In the genomic region with DNA sequence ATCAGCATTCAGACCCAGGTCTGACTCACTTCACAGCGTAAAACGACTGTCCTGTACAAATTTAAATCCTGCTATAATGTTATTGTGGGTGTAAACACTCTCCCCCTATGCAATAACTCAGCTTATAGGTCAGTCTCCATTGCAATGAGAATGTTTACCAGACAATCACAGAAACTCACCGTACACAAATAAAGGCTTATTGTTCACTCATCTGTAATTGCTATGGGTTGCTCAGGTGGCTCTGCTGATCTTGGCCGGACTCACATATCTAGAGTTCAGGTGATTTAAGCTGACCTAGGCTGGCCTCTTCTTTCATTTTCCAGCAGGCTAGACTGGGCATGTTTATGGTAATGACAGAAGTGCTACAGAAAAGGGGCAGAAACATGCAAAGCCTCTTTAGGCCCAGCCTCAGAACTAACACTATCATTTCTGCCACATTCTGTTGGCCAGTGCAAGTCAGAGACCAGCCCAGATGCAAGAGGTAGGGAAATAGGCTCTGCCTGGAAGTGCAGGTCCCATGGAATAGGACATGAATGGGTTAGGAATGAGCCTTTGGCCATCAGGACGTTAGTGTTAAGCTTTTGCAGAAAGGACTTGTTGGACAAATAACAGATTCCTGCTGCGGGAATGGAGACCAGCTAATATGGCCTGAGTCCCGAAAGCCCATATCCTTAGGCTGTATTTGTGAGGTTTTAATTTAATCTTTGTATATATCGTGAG, we compare ENCODE assay signal across 2 cellular contexts.
A peak's percentile ranks its signal among the peaks of the same experiment; 100 is the strongest.
TF ChIP-seq lines count a peak whose summit lies in the region.

No MANE protein-coding gene starts in this region.

TF ChIP-seq in HepG2, 621 proteins besides CTCF, POLR2A, EP300 and RAD21 (continues in another document):
- TF ChIP-seq ZBTB42 (CRISPR knock-in tag; IDR thresholded peaks at IDR 0.05) (no peak), ZNF180 (CRISPR knock-in tag; IDR thresholded peaks at IDR 0.05; ENCODE audit: borderline replicate concordance, low read depth) (no peak), ARID2 (CRISPR knock-in tag; IDR thresholded peaks at IDR 0.05; ENCODE audit: borderline replicate concordance) (no peak), ZBTB21 (CRISPR knock-in tag; IDR thresholded peaks at IDR 0.05) (no peak), PPARG (CRISPR knock-in tag; conservative IDR thresholded peaks at IDR 0.05) (no peak), FOXK1 (CRISPR knock-in tag; IDR thresholded peaks at IDR 0.05; ENCODE audit: borderline replicate concordance, low read depth) (0 out of 2 replicates have a peak, but pooled peaks have one; percentile 2), RBM22 (optimal IDR thresholded peaks at IDR 0.05; ENCODE audit: low read length) (peak; percentile 99), MED1 (CRISPR knock-in tag; IDR thresholded peaks at IDR 0.05) (0 out of 2 replicates have a peak, but pooled peaks have one; percentile 4), MIER3 (CRISPR knock-in tag; IDR thresholded peaks at IDR 0.05; ENCODE audit: borderline replicate concordance) (no peak), ZNF567 (CRISPR knock-in tag; IDR thresholded peaks at IDR 0.05; ENCODE audit: borderline replicate concordance) (no peak), CEBPG (CRISPR knock-in tag; IDR thresholded peaks at IDR 0.05) (0 out of 2 replicates have a peak, but pooled peaks have one; percentile 4), HNRNPL (IDR thresholded peaks at IDR 0.05; ENCODE audit: low read depth, low read length) (no peak), ZNF83 (CRISPR knock-in tag; IDR thresholded peaks at IDR 0.05; ENCODE audit: borderline replicate concordance) (no peak), SMAD3 (CRISPR knock-in tag; IDR thresholded peaks at IDR 0.05) (0 out of 2 replicates have a peak, but pooled peaks have one; percentile 40), POLR2G (IDR thresholded peaks at IDR 0.05; ENCODE audit: low read depth, low read length) (peak; percentile 68), ZNF615 (CRISPR knock-in tag; IDR thresholded peaks at IDR 0.05; ENCODE audit: borderline replicate concordance) (no peak), ZNF546 (CRISPR knock-in tag; conservative IDR thresholded peaks at IDR 0.05) (no peak), FOSL2 (CRISPR knock-in tag; IDR thresholded peaks at IDR 0.05) (no peak)
- TF ChIP-seq, protein P1, sequence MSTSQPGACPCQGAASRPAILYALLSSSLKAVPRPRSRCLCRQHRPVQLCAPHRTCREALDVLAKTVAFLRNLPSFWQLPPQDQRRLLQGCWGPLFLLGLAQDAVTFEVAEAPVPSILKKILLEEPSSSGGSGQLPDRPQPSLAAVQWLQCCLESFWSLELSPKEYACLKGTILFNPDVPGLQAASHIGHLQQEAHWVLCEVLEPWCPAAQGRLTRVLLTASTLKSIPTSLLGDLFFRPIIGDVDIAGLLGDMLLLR (CRISPR knock-in tag; IDR thresholded peaks at IDR 0.05) = no peak
- TF ChIP-seq, protein P2, sequence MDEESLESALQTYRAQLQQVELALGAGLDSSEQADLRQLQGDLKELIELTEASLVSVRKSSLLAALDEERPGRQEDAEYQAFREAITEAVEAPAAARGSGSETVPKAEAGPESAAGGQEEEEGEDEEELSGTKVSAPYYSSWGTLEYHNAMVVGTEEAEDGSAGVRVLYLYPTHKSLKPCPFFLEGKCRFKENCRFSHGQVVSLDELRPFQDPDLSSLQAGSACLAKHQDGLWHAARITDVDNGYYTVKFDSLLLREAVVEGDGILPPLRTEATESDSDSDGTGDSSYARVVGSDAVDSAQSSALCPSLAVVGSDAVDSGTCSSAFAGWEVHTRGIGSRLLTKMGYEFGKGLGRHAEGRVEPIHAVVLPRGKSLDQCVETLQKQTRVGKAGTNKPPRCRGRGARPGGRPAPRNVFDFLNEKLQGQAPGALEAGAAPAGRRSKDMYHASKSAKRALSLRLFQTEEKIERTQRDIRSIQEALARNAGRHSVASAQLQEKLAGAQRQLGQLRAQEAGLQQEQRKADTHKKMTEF (CRISPR knock-in tag; IDR thresholded peaks at IDR 0.05) = peak; percentile 10; the same call in 1 of the 2 replicates
- TF ChIP-seq, protein P3, sequence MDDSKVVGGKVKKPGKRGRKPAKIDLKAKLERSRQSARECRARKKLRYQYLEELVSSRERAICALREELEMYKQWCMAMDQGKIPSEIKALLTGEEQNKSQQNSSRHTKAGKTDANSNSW (CRISPR knock-in tag; IDR thresholded peaks at IDR 0.05; ENCODE audit: borderline replicate concordance) = no peak
- TF ChIP-seq, protein P4, sequence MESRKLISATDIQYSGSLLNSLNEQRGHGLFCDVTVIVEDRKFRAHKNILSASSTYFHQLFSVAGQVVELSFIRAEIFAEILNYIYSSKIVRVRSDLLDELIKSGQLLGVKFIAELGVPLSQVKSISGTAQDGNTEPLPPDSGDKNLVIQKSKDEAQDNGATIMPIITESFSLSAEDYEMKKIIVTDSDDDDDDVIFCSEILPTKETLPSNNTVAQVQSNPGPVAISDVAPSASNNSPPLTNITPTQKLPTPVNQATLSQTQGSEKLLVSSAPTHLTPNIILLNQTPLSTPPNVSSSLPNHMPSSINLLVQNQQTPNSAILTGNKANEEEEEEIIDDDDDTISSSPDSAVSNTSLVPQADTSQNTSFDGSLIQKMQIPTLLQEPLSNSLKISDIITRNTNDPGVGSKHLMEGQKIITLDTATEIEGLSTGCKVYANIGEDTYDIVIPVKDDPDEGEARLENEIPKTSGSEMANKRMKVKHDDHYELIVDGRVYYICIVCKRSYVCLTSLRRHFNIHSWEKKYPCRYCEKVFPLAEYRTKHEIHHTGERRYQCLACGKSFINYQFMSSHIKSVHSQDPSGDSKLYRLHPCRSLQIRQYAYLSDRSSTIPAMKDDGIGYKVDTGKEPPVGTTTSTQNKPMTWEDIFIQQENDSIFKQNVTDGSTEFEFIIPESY (CRISPR knock-in tag; IDR thresholded peaks at IDR 0.05) = no peak
- TF ChIP-seq, protein P5, sequence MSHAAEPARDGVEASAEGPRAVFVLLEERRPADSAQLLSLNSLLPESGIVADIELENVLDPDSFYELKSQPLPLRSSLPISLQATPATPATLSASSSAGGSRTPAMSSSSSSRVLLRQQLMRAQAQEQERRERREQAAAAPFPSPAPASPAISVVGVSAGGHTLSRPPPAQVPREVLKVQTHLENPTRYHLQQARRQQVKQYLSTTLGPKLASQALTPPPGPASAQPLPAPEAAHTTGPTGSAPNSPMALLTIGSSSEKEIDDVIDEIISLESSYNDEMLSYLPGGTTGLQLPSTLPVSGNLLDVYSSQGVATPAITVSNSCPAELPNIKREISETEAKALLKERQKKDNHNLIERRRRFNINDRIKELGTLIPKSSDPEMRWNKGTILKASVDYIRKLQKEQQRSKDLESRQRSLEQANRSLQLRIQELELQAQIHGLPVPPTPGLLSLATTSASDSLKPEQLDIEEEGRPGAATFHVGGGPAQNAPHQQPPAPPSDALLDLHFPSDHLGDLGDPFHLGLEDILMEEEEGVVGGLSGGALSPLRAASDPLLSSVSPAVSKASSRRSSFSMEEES (CRISPR knock-in tag; IDR thresholded peaks at IDR 0.05) = no peak
- TF ChIP-seq, protein P6, sequence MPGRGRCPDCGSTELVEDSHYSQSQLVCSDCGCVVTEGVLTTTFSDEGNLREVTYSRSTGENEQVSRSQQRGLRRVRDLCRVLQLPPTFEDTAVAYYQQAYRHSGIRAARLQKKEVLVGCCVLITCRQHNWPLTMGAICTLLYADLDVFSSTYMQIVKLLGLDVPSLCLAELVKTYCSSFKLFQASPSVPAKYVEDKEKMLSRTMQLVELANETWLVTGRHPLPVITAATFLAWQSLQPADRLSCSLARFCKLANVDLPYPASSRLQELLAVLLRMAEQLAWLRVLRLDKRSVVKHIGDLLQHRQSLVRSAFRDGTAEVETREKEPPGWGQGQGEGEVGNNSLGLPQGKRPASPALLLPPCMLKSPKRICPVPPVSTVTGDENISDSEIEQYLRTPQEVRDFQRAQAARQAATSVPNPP (CRISPR knock-in tag; IDR thresholded peaks at IDR 0.05) = 0 out of 2 replicates have a peak, but pooled peaks have one; percentile 25

TF ChIP-seq in WTC11, 78 proteins besides CTCF, POLR2A, EP300 and RAD21:
- TF ChIP-seq GABPB1 (CRISPR knock-in tag; IDR thresholded peaks at IDR 0.05) (0 out of 2 replicates have a peak, but pooled peaks have one; percentile 31), ZNF138 (CRISPR knock-in tag; conservative IDR thresholded peaks at IDR 0.05) (no peak), FOXK1 (CRISPR knock-in tag; IDR thresholded peaks at IDR 0.05) (no peak), NFYB (CRISPR knock-in tag; conservative IDR thresholded peaks at IDR 0.05; ENCODE audit: low read depth) (no peak)
- TF ChIP-seq, protein P7, sequence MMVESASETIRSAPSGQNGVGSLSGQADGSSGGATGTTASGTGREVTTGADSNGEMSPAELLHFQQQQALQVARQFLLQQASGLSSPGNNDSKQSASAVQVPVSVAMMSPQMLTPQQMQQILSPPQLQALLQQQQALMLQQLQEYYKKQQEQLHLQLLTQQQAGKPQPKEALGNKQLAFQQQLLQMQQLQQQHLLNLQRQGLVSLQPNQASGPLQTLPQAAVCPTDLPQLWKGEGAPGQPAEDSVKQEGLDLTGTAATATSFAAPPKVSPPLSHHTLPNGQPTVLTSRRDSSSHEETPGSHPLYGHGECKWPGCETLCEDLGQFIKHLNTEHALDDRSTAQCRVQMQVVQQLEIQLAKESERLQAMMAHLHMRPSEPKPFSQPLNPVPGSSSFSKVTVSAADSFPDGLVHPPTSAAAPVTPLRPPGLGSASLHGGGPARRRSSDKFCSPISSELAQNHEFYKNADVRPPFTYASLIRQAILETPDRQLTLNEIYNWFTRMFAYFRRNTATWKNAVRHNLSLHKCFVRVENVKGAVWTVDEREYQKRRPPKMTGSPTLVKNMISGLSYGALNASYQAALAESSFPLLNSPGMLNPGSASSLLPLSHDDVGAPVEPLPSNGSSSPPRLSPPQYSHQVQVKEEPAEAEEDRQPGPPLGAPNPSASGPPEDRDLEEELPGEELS (CRISPR knock-in tag; IDR thresholded peaks at IDR 0.05) = no peak
TF ChIP-seq in WTC11: peak in this region for 1.
